12 cellular contexts compared by ENCODE assay signal in genomic region chrX:104370089-104370488, GRCh38.
A peak's percentile ranks its signal among the peaks of the same experiment; 100 is the strongest.
DNase-seq lines count a peak whose midpoint lies in the region; ATAC-seq and TF ChIP-seq lines count a peak whose summit lies in the region.
"Had no signal": no experiment of that assay in that cellular context is flagged by ENCODE, and none has a peak within 500 bp of the region (broad histone marks: within the 10 kb centered on the region; RNA-seq: fewer than 3 reads in every experiment).

No MANE protein-coding gene starts in this region.

- H3K27me3 Mint-ChIP-seq in HFFc6 (ENCODE audit: insufficient read depth) = peaks cover 9% of the 10 kb centered on the region; the same call in 1 of the 2 replicates
- H3K27me3 Mint-ChIP-seq in WTC11 (ENCODE audit: low read depth) = no peaks in the 10 kb centered on the region
- H3K27me3 Mint-ChIP-seq: B cell; stimulated activated naive CD8-positive, alpha-beta T cell treated with anti-CD3 and anti-CD28 coated beads, Interleukin-15, Interleukin-2, amounts not matched to agents 100 ng/mL and 50 ng/mL, for 24 hours had no signal

- ATAC-seq in WTC11 (peak; percentile 86), GM21723 (IDR thresholded peaks at IDR 0.05; ENCODE audit: unreplicated experiment) (no peak), GM21786 (IDR thresholded peaks at IDR 0.05; ENCODE audit: unreplicated experiment) (no peak)

- no peaks in the 10 kb centered on the region for H3K9me3 Mint-ChIP-seq in HFFc6
- no peaks in the 10 kb centered on the region for H3K9me3 Mint-ChIP-seq in WTC11
- H3K9me3 Mint-ChIP-seq: stimulated activated naive CD8-positive, alpha-beta T cell treated with anti-CD3 and anti-CD28 coated beads, Interleukin-15, Interleukin-2, amounts not matched to agents 100 ng/mL and 50 ng/mL, for 24 hours had no signal

- CTCF ChIA-PET in WTC11 (lab: Charles Lee) = interaction anchor here (0.8 to 1.2 kb wide), 3 partner anchors 19 to 196 kb away, joined by 3 to 4 read pairs (median 4); partner anchors contain the start of gene IL1RAPL2

- H3K4me1 Mint-ChIP-seq in HFFc6 (ENCODE audit: low read depth) (no peaks in the 10 kb centered on the region), WTC11 (peaks cover 5% of the 10 kb centered on the region)
- H3K4me1 Mint-ChIP-seq: B cell had no signal

- DNase-seq in 8988T (peak; percentile 20), HFFc6 (no peak), WTC11 (ENCODE audit: low spot score) (peak; percentile 13), iPS-NIHi11 (ENCODE audit: low spot score) (peak; percentile 30), KG1 (lab: John Stamatoyannopoulos, UW) (no peak)
- no peak for DNase-seq in activated T-cell treated with anti-CD3 and anti-CD28 coated beads, Interleukin-2, amount 50 U/mL, for 48 hours
- DNase-seq: MV-4-11; stimulated activated CD4-positive, alpha-beta T cell treated with anti-CD3 and anti-CD28 coated beads, Interleukin-12 subunit alpha, Interleukin-12 subunit beta, amount 100 ng/mL, for 4 hours had no signal

- H3K27ac Mint-ChIP-seq in HFFc6 = no peak overlapping the region
- no peak overlapping the region for H3K27ac Mint-ChIP-seq in WTC11
- H3K27ac Mint-ChIP-seq: B cell; stimulated activated naive CD8-positive, alpha-beta T cell treated with anti-CD3 and anti-CD28 coated beads, Interleukin-15, Interleukin-2, amounts not matched to agents 100 ng/mL and 50 ng/mL, for 24 hours had no signal

- H3K4me3 Mint-ChIP-seq in HFFc6 (no peak overlapping the region), WTC11 (no peak overlapping the region)
- H3K4me3 Mint-ChIP-seq: B cell; stimulated activated naive CD8-positive, alpha-beta T cell treated with anti-CD3 and anti-CD28 coated beads, Interleukin-15, Interleukin-2, amounts not matched to agents 100 ng/mL and 50 ng/mL, for 24 hours had no signal

- POLR2A ChIA-PET in WTC11 (lab: Charles Lee) = no interaction called here

- TF ChIP-seq CTCF in HFFc6 (IDR thresholded peaks at IDR 0.05) = peak; percentile 29; the same call in 1 of the 2 replicates
- TF ChIP-seq CTCF in WTC11 (IDR thresholded peaks at IDR 0.05) = no peak

- H3K36me3 Mint-ChIP-seq in HFFc6 (ENCODE audit: low read depth) = no peaks in the 10 kb centered on the region
- H3K36me3 Mint-ChIP-seq in WTC11 = no peaks in the 10 kb centered on the region

TF ChIP-seq in WTC11, 78 proteins besides CTCF, POLR2A, EP300 and RAD21:
- no peak for TF ChIP-seq CREB1 (CRISPR knock-in tag; IDR thresholded peaks at IDR 0.05)
- TF ChIP-seq ZNF232 (CRISPR knock-in tag; IDR thresholded peaks at IDR 0.05) = no peak
- TF ChIP-seq E2F1 (CRISPR knock-in tag; IDR thresholded peaks at IDR 0.05) = no peak
- no peak for TF ChIP-seq AR (CRISPR knock-in tag; IDR thresholded peaks at IDR 0.05)
- no peak for TF ChIP-seq ZNF425 (CRISPR knock-in tag; conservative IDR thresholded peaks at IDR 0.05)
- no peak for TF ChIP-seq STAT6 (CRISPR knock-in tag; conservative IDR thresholded peaks at IDR 0.05; ENCODE audit: low read depth)
TF ChIP-seq in WTC11: peak in this region for 0.

Comparison
In these comparisons a context has a peak if more than half of its experiments do, and no peak if none do; other contexts are left out.
1. DNase-seq: peak in 8988T (single experiment), WTC11 (single experiment) and iPS-NIHi11 (single experiment); none in HFFc6 (single experiment), activated T-cell treated with anti-CD3 and anti-CD28 coated beads, Interleukin-2, amount 50 U/mL, for 48 hours (0 of 2) and KG1 (single experiment).